Comparison of ENCODE assay signal across 18 cellular contexts in genomic region chr3:159560214-159561004, GRCh38.
"Had no signal": no experiment of that assay in that cellular context is flagged by ENCODE, and none has a peak within 500 bp of the region (broad histone marks: within the 10 kb centered on the region; RNA-seq: fewer than 3 reads in every experiment).

No MANE protein-coding gene starts in this region.

- H3K36me3 ChIP-seq: cardiac muscle cell, esophagus squamous epithelium, left ventricle myocardium inferior, right atrium auricular region, thyroid gland had no signal

- H3K27ac Mint-ChIP-seq: activated naive CD4-positive, alpha-beta T cell treated with anti-CD3 and anti-CD28 coated beads for 36 hours; activated T-helper 17 cell treated with anti-CD3 and anti-CD28 coated beads, Interleukin-2, amount 50 U/mL, for 72 hours; naive thymus-derived CD4-positive, alpha-beta T cell; stimulated activated naive B cell treated with anti-CD40 and anti-IgM and Interleukin-4, amounts not matched to agents 10 μg/mL and 1 μg/mL and 100 μg/mL, for 72 hours had no signal

- H3K36me3 Mint-ChIP-seq: naive thymus-derived CD4-positive, alpha-beta T cell; stimulated activated naive B cell treated with anti-CD40 and anti-IgM and Interleukin-4, amounts not matched to agents 10 μg/mL and 1 μg/mL and 100 μg/mL, for 72 hours had no signal

- H3K27ac ChIP-seq: cardiac muscle cell, esophagus squamous epithelium, left ventricle myocardium inferior, right atrium auricular region, thyroid gland had no signal

- H3K4me3 Mint-ChIP-seq: activated naive CD4-positive, alpha-beta T cell treated with anti-CD3 and anti-CD28 coated beads for 36 hours; activated T-helper 17 cell treated with anti-CD3 and anti-CD28 coated beads, Interleukin-2, amount 50 U/mL, for 72 hours; naive thymus-derived CD4-positive, alpha-beta T cell; stimulated activated naive B cell treated with anti-CD40 and anti-IgM and Interleukin-4, amounts not matched to agents 10 μg/mL and 1 μg/mL and 100 μg/mL, for 72 hours had no signal

- H3K4me3 ChIP-seq: cardiac muscle cell, esophagus squamous epithelium, left ventricle myocardium inferior, mucosa of descending colon, right atrium auricular region, thyroid gland had no signal

- H3K27me3 ChIP-seq: cardiac muscle cell, esophagus squamous epithelium, right atrium auricular region, thyroid gland had no signal

- H3K9me3 Mint-ChIP-seq: activated naive CD4-positive, alpha-beta T cell treated with anti-CD3 and anti-CD28 coated beads for 36 hours; activated T-helper 17 cell treated with anti-CD3 and anti-CD28 coated beads, Interleukin-2, amount 50 U/mL, for 72 hours; stimulated activated naive B cell treated with anti-CD40 and anti-IgM and Interleukin-4, amounts not matched to agents 10 μg/mL and 1 μg/mL and 100 μg/mL, for 72 hours had no signal

- H3K4me1 ChIP-seq: esophagus squamous epithelium, left ventricle myocardium inferior, right atrium auricular region, thyroid gland had no signal

- H3K4me1 Mint-ChIP-seq: activated T-helper 17 cell treated with anti-CD3 and anti-CD28 coated beads, Interleukin-2, amount 50 U/mL, for 72 hours; naive thymus-derived CD4-positive, alpha-beta T cell; stimulated activated naive B cell treated with anti-CD40 and anti-IgM and Interleukin-4, amounts not matched to agents 10 μg/mL and 1 μg/mL and 100 μg/mL, for 72 hours had no signal

- DNase-seq: activated CD4-positive, alpha-beta T cell treated with anti-CD3 and anti-CD28 coated beads, Interleukin-2, amount 50 U/mL, for 4 hours; activated CD4-positive, CD25-positive, alpha-beta regulatory T cell treated with anti-CD3 and anti-CD28 coated beads, Interleukin-2, amount 50 U/mL, for 72 hours; activated naive CD4-positive, alpha-beta T cell treated with anti-CD3 and anti-CD28 coated beads for 36 hours; esophagus squamous epithelium; foreskin fibroblast; glutamatergic neuron; kidney; left ventricle myocardium inferior; mucosa of descending colon; naive thymus-derived CD4-positive, alpha-beta T cell; occipital lobe; stimulated activated CD4-positive, alpha-beta T cell treated with anti-CD3 and anti-CD28 coated beads, Interleukin-2, amount 100 ng/mL, for 48 hours; stimulated activated naive B cell treated with anti-CD40 and anti-IgM and Interleukin-4, amounts not matched to agents 10 μg/mL and 1 μg/mL and 100 μg/mL, for 72 hours; T-helper 9 cell; thyroid gland had no signal

- H3K27me3 Mint-ChIP-seq: activated T-helper 17 cell treated with anti-CD3 and anti-CD28 coated beads, Interleukin-2, amount 50 U/mL, for 72 hours; naive thymus-derived CD4-positive, alpha-beta T cell; stimulated activated naive B cell treated with anti-CD40 and anti-IgM and Interleukin-4, amounts not matched to agents 10 μg/mL and 1 μg/mL and 100 μg/mL, for 72 hours had no signal

- H3K9me3 ChIP-seq: esophagus squamous epithelium, left ventricle myocardium inferior, mucosa of descending colon, right atrium auricular region, thyroid gland had no signal

- ATAC-seq: activated T-helper 17 cell treated with anti-CD3 and anti-CD28 coated beads, Interleukin-2, amount 50 U/mL, for 72 hours; mucosa of descending colon; naive thymus-derived CD4-positive, alpha-beta T cell; stimulated activated naive B cell treated with anti-CD40 and anti-IgM and Interleukin-4, amounts not matched to agents 10 μg/mL and 1 μg/mL and 100 μg/mL, for 72 hours had no signal
